13 cellular contexts compared by ENCODE assay signal in the genomic region with DNA sequence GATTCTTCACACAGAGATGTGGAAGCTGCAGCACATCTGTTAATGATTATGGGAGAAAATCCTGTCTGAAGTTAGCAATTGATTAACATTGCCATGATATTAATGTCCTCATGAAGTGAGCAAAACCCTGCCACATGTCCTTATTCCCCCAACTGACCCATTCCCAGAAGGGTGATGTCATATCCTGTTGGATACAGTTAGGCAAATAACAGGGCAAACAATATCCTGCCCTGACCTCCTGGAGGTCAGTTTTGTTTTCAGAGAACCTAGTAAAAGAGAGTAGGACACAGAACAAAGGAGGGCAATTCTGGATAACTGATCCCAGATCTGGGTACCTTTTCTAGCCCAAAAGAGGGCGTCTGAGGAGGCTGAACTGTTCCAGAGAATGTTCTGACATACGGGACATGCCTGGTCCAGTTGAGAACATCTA. TPM values are rescaled to one million over a fixed set of nuclear protein-coding genes. Genes with fewer than 3 reads are reported as not detected.
DNase-seq lines count a peak whose midpoint lies in the region; ATAC-seq, FAIRE-seq and TF ChIP-seq lines count a peak whose summit lies in the region.
"Had no signal": no experiment of that assay in that cellular context is flagged by ENCODE, and none has a peak within 500 bp of the region (broad histone marks: within the 10 kb centered on the region; RNA-seq: fewer than 3 reads in every experiment).

No MANE protein-coding gene starts in this region.

- ATAC-seq in Right ventricle myocardium inferior (no peak), upper lobe of left lung (ENCODE audit: low FRiP score in 2 of 2) (no peak)

- intact Hi-C loops in left ventricle myocardium inferior (cut with micrococcal nuclease) (no loop called here), Right ventricle myocardium inferior (cut with DNase I) (no loop called here), kidney (cut with DNase I) (no loop called here), transverse colon (cut with DNase I; ENCODE audit: low total_unique reads) (no loop called here)

- DNase-seq in left ventricle myocardium inferior (no peak), Right ventricle myocardium inferior (ENCODE audit: missing footprints) (no peak), amniotic epithelial cell (ENCODE audit: low read depth) (peak; percentile 17), kidney (no peak), upper lobe of left lung (no peak), activated gamma-delta T cell (lab: John Stamatoyannopoulos, UW) (no peak), transverse colon (no peak), DMS153 treated with DMSO at 0.1 percent for 48 hours (lab: John Stamatoyannopoulos, UW; ENCODE audit: unreplicated experiment) (no peak)
- DNase-seq: activated CD8-positive, alpha-beta memory T cell treated with anti-CD3 and anti-CD28 coated beads, Interleukin-2, amount 50 U/mL, for 4 hours; DND-41; NCI-H187 treated with DMSO at 0.1 percent for 48 hours; stimulated activated CD4-positive, alpha-beta T cell treated with anti-CD3 and anti-CD28 coated beads, Interleukin-2, amount 100 ng/mL, for 48 hours had no signal

- H3K4me1 ChIP-seq in left ventricle myocardium inferior (peaks cover 100% of the 10 kb centered on the region), kidney (ENCODE audit: control insufficient read depth in 1 of 2, insufficient read depth in 1 of 2, low read depth in 1 of 2, low read length in 2 of 2) (peaks cover 22 to 40% of the 10 kb centered on the region in 2 donors), upper lobe of left lung (peaks cover 40 to 49% (median 47%) of the 10 kb centered on the region in 4 donors), transverse colon (no peaks in the 10 kb centered on the region)

- peak in 2 of 4 donors; percentile 18 to 71 for TF ChIP-seq EP300 in upper lobe of left lung (IDR thresholded peaks at IDR 0.05)
- no peak for TF ChIP-seq EP300 in transverse colon (IDR thresholded peaks at IDR 0.05; ENCODE audit: low read depth)

- H3K9me3 ChIP-seq in left ventricle myocardium inferior (replicated peaks): no peaks in the 10 kb centered on the region
- H3K9me3 ChIP-seq in kidney (ENCODE audit: control insufficient read depth in 1 of 2, low read length in 2 of 2): no peaks in the 10 kb centered on the region
- H3K9me3 ChIP-seq in upper lobe of left lung: no peaks in the 10 kb centered on the region
- no peaks in the 10 kb centered on the region for H3K9me3 ChIP-seq in transverse colon
- H3K9me3 ChIP-seq: neutrophil had no signal

- H3K36me3 ChIP-seq in left ventricle myocardium inferior (no peaks in the 10 kb centered on the region), kidney (ENCODE audit: control insufficient read depth in 1 of 2, insufficient read depth in 2 of 2, low read length in 2 of 2) (no peaks in the 10 kb centered on the region), upper lobe of left lung (no peaks in the 10 kb centered on the region), transverse colon (no peaks in the 10 kb centered on the region)
- H3K36me3 ChIP-seq: neutrophil had no signal

- no peak overlapping the region for H3K4me3 ChIP-seq in left ventricle myocardium inferior
- peak overlapping the region in 1 of 2 donors; percentile 3 for H3K4me3 ChIP-seq in kidney (ENCODE audit: low read length in 2 of 2)
- H3K4me3 ChIP-seq in upper lobe of left lung: no peak overlapping the region
- no peak overlapping the region for H3K4me3 ChIP-seq in transverse colon

- H3K27ac ChIP-seq in left ventricle myocardium inferior (replicated peaks) (peak overlapping the region; percentile 91), kidney (ENCODE audit: low read depth in 2 of 2, low read length in 2 of 2) (peak overlapping the region; percentile 61 to 71), upper lobe of left lung (peak overlapping the region; percentile 2 to 60 (median 47)), transverse colon (no peak overlapping the region)
- H3K27ac ChIP-seq: neutrophil had no signal

- in situ Hi-C loops in transverse colon (cut with MboI; ENCODE audit: low pct_ligation_motif_present in 1 of 4, low pct_unique_long_range_greater_than_20kb in 1 of 4, low sequenced_read_pairs in 3 of 4): no loop called here

- FAIRE-seq in kidney (lab: Jason Lieb, UNC): peak; percentile 39

- H3K27me3 ChIP-seq in left ventricle myocardium inferior (ENCODE audit: low read depth) (no peaks in the 10 kb centered on the region), upper lobe of left lung (no peaks in the 10 kb centered on the region), transverse colon (no peaks in the 10 kb centered on the region)

- no peak overlapping the region for H3K9ac ChIP-seq in kidney (ENCODE audit: low read length in 2 of 2)

- TF ChIP-seq CTCF in left ventricle myocardium inferior (IDR thresholded peaks at IDR 0.05; ENCODE audit: borderline replicate concordance) (no peak), kidney (IDR thresholded peaks at IDR 0.05; ENCODE audit: borderline replicate concordance, extremely low read depth, insufficient read depth) (no peak), upper lobe of left lung (IDR thresholded peaks at IDR 0.05) (no peak), transverse colon (IDR thresholded peaks at IDR 0.05) (no peak)

- 56% methylated on average over 2 of the region's 2 CpGs; no CpG with 5 or more reads in 1 of the 2 donors for WGBS in upper lobe of left lung, 2 donors
- 50 to 71% methylated on average over 2 of the region's 2 CpGs for WGBS in transverse colon (ENCODE audit: low coverage in 1 of 2), 2 donors

- no peak for TF ChIP-seq POLR2A in upper lobe of left lung (IDR thresholded peaks at IDR 0.05)
- TF ChIP-seq POLR2A in transverse colon (IDR thresholded peaks at IDR 0.05): no peak

RNA-seq across cellular contexts. Expression of a gene that starts 11.0 kb away (rescaled TPM):
- total RNA-seq in left ventricle myocardium inferior (122 TPM), Right ventricle myocardium inferior (134 TPM), kidney (21.7 TPM), upper lobe of left lung (10 to 100 TPM in 5 of 6 donors, 1 to 10 TPM in 1; 7.2 to 38.0 (median 21.0) TPM), transverse colon (1 to 10 TPM; 4.2 to 6.5 (median 4.7) TPM)
- 20.1 TPM for polyA plus RNA-seq in kidney (ENCODE audit: insufficient read depth, low read depth, low replicate concordance)

Comparison
In these comparisons a context has a peak if more than half of its experiments do, and no peak if none do; other contexts are left out.
1. H3K27ac ChIP-seq: peak in left ventricle myocardium inferior (single experiment), kidney (2 of 2) and upper lobe of left lung (4 of 4); none in transverse colon (0 of 4).